In genomic region chr3:71393093-71393492, GRCh38 we compare ENCODE assay signal across 13 cellular contexts.
A peak's percentile ranks its signal among the peaks of the same experiment; 100 is the strongest.
DNase-seq lines count a peak whose midpoint lies in the region; ATAC-seq, FAIRE-seq and TF ChIP-seq lines count a peak whose summit lies in the region.
"Had no signal": no experiment of that assay in that cellular context is flagged by ENCODE, and none has a peak within 500 bp of the region (broad histone marks: within the 10 kb centered on the region; RNA-seq: fewer than 3 reads in every experiment).

No MANE protein-coding gene starts in this region.

- H3K36me3 ChIP-seq in smooth muscle cell (ENCODE audit: low read depth): no peaks in the 10 kb centered on the region
- H3K36me3 ChIP-seq in WERI-Rb-1: no peaks in the 10 kb centered on the region

- WGBS in smooth muscle cell (ENCODE audit: low lambda C conversion rate): 89% methylated on average over 1 of the region's 1 CpG

- H3F3A ChIP-seq in smooth muscle cell (ENCODE audit: low read depth): no peaks in the 10 kb centered on the region

- H3K4me3 Mint-ChIP-seq in progenitor cell of endocrine pancreas (ENCODE audit: low read depth): no peak overlapping the region

- FAIRE-seq in GM12891 (lab: Jason Lieb, UNC): peak; percentile 13
- peak; percentile 45 for FAIRE-seq in colon (lab: Jason Lieb, UNC)

- no peaks in the 10 kb centered on the region for H4K20me1 ChIP-seq in smooth muscle cell (ENCODE audit: low read depth)

- no peak for TF ChIP-seq POLR2A in GM12891 (IDR thresholded peaks at IDR 0.05; ENCODE audit: low read depth, low read length)

- no peak for TF ChIP-seq CTCF in smooth muscle cell (IDR thresholded peaks at IDR 0.05; ENCODE audit: borderline replicate concordance, insufficient read depth, poor library complexity, severe bottlenecking)
- TF ChIP-seq CTCF in WERI-Rb-1 (IDR thresholded peaks at IDR 0.05; ENCODE audit: low read depth, low read length): no peak
- no peak for TF ChIP-seq CTCF in progenitor cell of endocrine pancreas (IDR thresholded peaks at IDR 0.05; ENCODE audit: unreplicated experiment)

- H2AFZ ChIP-seq in smooth muscle cell (ENCODE audit: low read depth): no peak overlapping the region

- no peak overlapping the region for H3K27ac Mint-ChIP-seq in progenitor cell of endocrine pancreas

- H3K79me2 ChIP-seq in smooth muscle cell (ENCODE audit: low read depth): peaks cover 9% of the 10 kb centered on the region

- H3K36me3 Mint-ChIP-seq in progenitor cell of endocrine pancreas (ENCODE audit: insufficient read depth): no peaks in the 10 kb centered on the region

- no peak overlapping the region for H3K9ac ChIP-seq in smooth muscle cell (ENCODE audit: low read depth)

- H3K9me3 ChIP-seq in smooth muscle cell (replicated peaks; ENCODE audit: low read depth): no peaks in the 10 kb centered on the region
- no peaks in the 10 kb centered on the region for H3K9me3 ChIP-seq in WERI-Rb-1 (ENCODE audit: severe bottlenecking)

- H3K9me3 Mint-ChIP-seq in progenitor cell of endocrine pancreas (ENCODE audit: low read depth): no peaks in the 10 kb centered on the region

- H3K4me3 ChIP-seq in smooth muscle cell (no peak overlapping the region), WERI-Rb-1 (ENCODE audit: low read depth, low read length) (no peak overlapping the region)

- H3K27me3 Mint-ChIP-seq in progenitor cell of endocrine pancreas: no peaks in the 10 kb centered on the region

- H3K27ac ChIP-seq in smooth muscle cell (ENCODE audit: low read depth) (no peak overlapping the region), WERI-Rb-1 (no peak overlapping the region)

- H3K4me1 Mint-ChIP-seq in progenitor cell of endocrine pancreas (ENCODE audit: low read depth): peaks cover 34% of the 10 kb centered on the region

- no peak for DNase-seq in GM12891 (ENCODE audit: insufficient read length, low spot score)
- no peak for DNase-seq in smooth muscle cell (lab: John Stamatoyannopoulos, UW; ENCODE audit: unreplicated experiment)
- DNase-seq in cortex of kidney (lab: John Stamatoyannopoulos, UW): no peak
- no peak for DNase-seq in WERI-Rb-1
- no peak for DNase-seq in progenitor cell of endocrine pancreas (ENCODE audit: low spot score, unreplicated experiment)
- DNase-seq: anterior cingulate cortex, DMS153, NCI-H1694 treated with DMSO at 0.1 percent for 48 hours, T-helper 9 cell had no signal

- H3K4me1 ChIP-seq in smooth muscle cell (ENCODE audit: low read depth): peaks cover 19% of the 10 kb centered on the region

- ATAC-seq in GM21447 (IDR thresholded peaks at IDR 0.05; ENCODE audit: unreplicated experiment) (peak; percentile 44), HG03439 (IDR thresholded peaks at IDR 0.05; ENCODE audit: unreplicated experiment) (peak; percentile 55)
- ATAC-seq: HCT116 had no signal

- H3K4me2 ChIP-seq in smooth muscle cell: no peak overlapping the region

- H3K27me3 ChIP-seq in smooth muscle cell (ENCODE audit: low read depth) (no peaks in the 10 kb centered on the region), WERI-Rb-1 (ENCODE audit: insufficient read depth, low read depth, severe bottlenecking) (no peaks in the 10 kb centered on the region)

TF ChIP-seq in GM12891, 5 proteins besides CTCF, POLR2A, EP300 and RAD21:
- TF ChIP-seq PAX5 (IDR thresholded peaks at IDR 0.05; ENCODE audit: insufficient read depth, low read length, severe bottlenecking): no peak
- no peak for TF ChIP-seq TAF1 (IDR thresholded peaks at IDR 0.05; ENCODE audit: low read depth, low read length)
- TF ChIP-seq POLR2AphosphoS5 (IDR thresholded peaks at IDR 0.05; ENCODE audit: low read depth, low read length): no peak
- no peak for TF ChIP-seq SPI1 (IDR thresholded peaks at IDR 0.05; ENCODE audit: low read depth, low read length)
- TF ChIP-seq POU2F2 (IDR thresholded peaks at IDR 0.05; ENCODE audit: low read depth, low read length): no peak
